Comparison of ENCODE assay signal across 2 cellular contexts in the genomic region with DNA sequence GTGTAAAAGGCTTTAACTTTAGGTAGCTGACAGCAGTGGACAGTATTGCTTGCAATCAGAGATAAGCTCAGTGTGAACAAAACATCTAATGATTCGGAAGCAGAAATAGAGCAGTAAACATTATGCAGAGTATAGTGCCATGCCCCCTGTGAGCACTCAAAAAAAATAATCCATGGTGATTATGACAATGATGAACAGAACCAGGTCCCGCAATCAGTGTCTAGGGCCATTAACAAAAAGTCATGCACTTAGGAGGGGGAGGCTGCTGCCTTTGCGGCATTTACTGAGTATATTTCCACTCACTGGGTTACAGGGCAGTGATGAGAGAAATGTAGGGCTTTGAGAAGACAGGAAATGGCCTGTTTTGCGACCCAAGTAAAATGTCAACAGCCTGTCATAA.
TF ChIP-seq lines count a peak whose summit lies in the region.

No MANE protein-coding gene starts in this region.

TF ChIP-seq in IMR-90, 13 proteins besides CTCF, POLR2A, EP300 and RAD21:
- TF ChIP-seq, protein P1, sequence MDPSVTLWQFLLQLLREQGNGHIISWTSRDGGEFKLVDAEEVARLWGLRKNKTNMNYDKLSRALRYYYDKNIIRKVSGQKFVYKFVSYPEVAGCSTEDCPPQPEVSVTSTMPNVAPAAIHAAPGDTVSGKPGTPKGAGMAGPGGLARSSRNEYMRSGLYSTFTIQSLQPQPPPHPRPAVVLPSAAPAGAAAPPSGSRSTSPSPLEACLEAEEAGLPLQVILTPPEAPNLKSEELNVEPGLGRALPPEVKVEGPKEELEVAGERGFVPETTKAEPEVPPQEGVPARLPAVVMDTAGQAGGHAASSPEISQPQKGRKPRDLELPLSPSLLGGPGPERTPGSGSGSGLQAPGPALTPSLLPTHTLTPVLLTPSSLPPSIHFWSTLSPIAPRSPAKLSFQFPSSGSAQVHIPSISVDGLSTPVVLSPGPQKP (IDR thresholded peaks at IDR 0.05; ENCODE audit: borderline replicate concordance, low read depth, low read length): no peak
- no peak for TF ChIP-seq FOS (IDR thresholded peaks at IDR 0.05; ENCODE audit: low read depth, low read length)
- TF ChIP-seq SMC3 (IDR thresholded peaks at IDR 0.05; ENCODE audit: low read depth, low read length): no peak
- TF ChIP-seq MXI1 (IDR thresholded peaks at IDR 0.05; ENCODE audit: borderline replicate concordance, low read depth, low read length): no peak
- no peak for TF ChIP-seq NFE2L2 (IDR thresholded peaks at IDR 0.05; ENCODE audit: low read depth, low read length)
- no peak for TF ChIP-seq CHD1 (IDR thresholded peaks at IDR 0.05; ENCODE audit: low read depth, low read length)
- TF ChIP-seq CEBPB (IDR thresholded peaks at IDR 0.05; ENCODE audit: low read depth, low read length): no peak
- no peak for TF ChIP-seq RFX5 (IDR thresholded peaks at IDR 0.05; ENCODE audit: low read depth, low read length)
- TF ChIP-seq RCOR1 (IDR thresholded peaks at IDR 0.05; ENCODE audit: insufficient replicate concordance, low read length): no peak
- no peak for TF ChIP-seq MAZ (IDR thresholded peaks at IDR 0.05; ENCODE audit: borderline replicate concordance, low read depth, low read length)
- no peak for TF ChIP-seq BHLHE40 (IDR thresholded peaks at IDR 0.05; ENCODE audit: low read depth, low read length)
- TF ChIP-seq MAFK (IDR thresholded peaks at IDR 0.05; ENCODE audit: low read depth, low read length): no peak
- TF ChIP-seq, protein P2, sequence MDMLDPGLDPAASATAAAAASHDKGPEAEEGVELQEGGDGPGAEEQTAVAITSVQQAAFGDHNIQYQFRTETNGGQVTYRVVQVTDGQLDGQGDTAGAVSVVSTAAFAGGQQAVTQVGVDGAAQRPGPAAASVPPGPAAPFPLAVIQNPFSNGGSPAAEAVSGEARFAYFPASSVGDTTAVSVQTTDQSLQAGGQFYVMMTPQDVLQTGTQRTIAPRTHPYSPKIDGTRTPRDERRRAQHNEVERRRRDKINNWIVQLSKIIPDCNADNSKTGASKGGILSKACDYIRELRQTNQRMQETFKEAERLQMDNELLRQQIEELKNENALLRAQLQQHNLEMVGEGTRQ (IDR thresholded peaks at IDR 0.05; ENCODE audit: low read depth, low read length): no peak

TF ChIP-seq in SK-N-SH treated with all-trans-retinoic acid at 6 μM for 48 hours, 23 proteins besides CTCF, POLR2A, EP300 and RAD21 (continued from another document):
- TF ChIP-seq, protein P3, sequence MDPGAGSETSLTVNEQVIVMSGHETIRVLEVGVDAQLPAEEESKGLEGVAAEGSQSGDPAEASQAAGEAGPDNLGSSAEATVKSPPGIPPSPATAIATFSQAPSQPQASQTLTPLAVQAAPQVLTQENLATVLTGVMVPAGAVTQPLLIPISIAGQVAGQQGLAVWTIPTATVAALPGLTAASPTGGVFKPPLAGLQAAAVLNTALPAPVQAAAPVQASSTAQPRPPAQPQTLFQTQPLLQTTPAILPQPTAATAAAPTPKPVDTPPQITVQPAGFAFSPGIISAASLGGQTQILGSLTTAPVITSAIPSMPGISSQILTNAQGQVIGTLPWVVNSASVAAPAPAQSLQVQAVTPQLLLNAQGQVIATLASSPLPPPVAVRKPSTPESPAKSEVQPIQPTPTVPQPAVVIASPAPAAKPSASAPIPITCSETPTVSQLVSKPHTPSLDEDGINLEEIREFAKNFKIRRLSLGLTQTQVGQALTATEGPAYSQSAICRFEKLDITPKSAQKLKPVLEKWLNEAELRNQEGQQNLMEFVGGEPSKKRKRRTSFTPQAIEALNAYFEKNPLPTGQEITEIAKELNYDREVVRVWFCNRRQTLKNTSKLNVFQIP (CRISPR knock-in tag; IDR thresholded peaks at IDR 0.05; ENCODE audit: borderline replicate concordance, low read depth): no peak
- TF ChIP-seq, protein P4, sequence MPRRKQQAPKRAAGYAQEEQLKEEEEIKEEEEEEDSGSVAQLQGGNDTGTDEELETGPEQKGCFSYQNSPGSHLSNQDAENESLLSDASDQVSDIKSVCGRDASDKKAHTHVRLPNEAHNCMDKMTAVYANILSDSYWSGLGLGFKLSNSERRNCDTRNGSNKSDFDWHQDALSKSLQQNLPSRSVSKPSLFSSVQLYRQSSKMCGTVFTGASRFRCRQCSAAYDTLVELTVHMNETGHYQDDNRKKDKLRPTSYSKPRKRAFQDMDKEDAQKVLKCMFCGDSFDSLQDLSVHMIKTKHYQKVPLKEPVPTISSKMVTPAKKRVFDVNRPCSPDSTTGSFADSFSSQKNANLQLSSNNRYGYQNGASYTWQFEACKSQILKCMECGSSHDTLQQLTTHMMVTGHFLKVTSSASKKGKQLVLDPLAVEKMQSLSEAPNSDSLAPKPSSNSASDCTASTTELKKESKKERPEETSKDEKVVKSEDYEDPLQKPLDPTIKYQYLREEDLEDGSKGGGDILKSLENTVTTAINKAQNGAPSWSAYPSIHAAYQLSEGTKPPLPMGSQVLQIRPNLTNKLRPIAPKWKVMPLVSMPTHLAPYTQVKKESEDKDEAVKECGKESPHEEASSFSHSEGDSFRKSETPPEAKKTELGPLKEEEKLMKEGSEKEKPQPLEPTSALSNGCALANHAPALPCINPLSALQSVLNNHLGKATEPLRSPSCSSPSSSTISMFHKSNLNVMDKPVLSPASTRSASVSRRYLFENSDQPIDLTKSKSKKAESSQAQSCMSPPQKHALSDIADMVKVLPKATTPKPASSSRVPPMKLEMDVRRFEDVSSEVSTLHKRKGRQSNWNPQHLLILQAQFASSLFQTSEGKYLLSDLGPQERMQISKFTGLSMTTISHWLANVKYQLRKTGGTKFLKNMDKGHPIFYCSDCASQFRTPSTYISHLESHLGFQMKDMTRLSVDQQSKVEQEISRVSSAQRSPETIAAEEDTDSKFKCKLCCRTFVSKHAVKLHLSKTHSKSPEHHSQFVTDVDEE (CRISPR knock-in tag; IDR thresholded peaks at IDR 0.05): no peak
- TF ChIP-seq, protein P5, sequence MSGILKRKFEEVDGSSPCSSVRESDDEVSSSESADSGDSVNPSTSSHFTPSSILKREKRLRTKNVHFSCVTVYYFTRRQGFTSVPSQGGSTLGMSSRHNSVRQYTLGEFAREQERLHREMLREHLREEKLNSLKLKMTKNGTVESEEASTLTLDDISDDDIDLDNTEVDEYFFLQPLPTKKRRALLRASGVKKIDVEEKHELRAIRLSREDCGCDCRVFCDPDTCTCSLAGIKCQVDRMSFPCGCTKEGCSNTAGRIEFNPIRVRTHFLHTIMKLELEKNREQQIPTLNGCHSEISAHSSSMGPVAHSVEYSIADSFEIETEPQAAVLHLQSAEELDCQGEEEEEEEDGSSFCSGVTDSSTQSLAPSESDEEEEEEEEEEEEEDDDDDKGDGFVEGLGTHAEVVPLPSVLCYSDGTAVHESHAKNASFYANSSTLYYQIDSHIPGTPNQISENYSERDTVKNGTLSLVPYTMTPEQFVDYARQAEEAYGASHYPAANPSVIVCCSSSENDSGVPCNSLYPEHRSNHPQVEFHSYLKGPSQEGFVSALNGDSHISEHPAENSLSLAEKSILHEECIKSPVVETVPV (CRISPR knock-in tag; IDR thresholded peaks at IDR 0.05): no peak
- TF ChIP-seq TCF4 (CRISPR knock-in tag; IDR thresholded peaks at IDR 0.05; ENCODE audit: borderline replicate concordance) (no peak), GLIS3 (CRISPR knock-in tag; IDR thresholded peaks at IDR 0.05) (no peak), SNAI2 (CRISPR knock-in tag; IDR thresholded peaks at IDR 0.05) (no peak), ZNF565 (CRISPR knock-in tag; conservative IDR thresholded peaks at IDR 0.05; ENCODE audit: low read depth) (no peak), ESRRG (CRISPR knock-in tag; IDR thresholded peaks at IDR 0.05) (no peak), ZFP3 (CRISPR knock-in tag; IDR thresholded peaks at IDR 0.05) (no peak), ZFP30 (CRISPR knock-in tag; IDR thresholded peaks at IDR 0.05) (no peak), BACH2 (CRISPR knock-in tag; IDR thresholded peaks at IDR 0.05; ENCODE audit: borderline replicate concordance) (no peak)
